Comparison of ENCODE assay signal across 8 cellular contexts in genomic region chr9:94374176-94375056, GRCh38. TPM values are rescaled to one million over a fixed set of nuclear protein-coding genes. Genes with fewer than 3 reads are reported as not detected.
DNase-seq lines count a peak whose midpoint lies in the region; ATAC-seq and TF ChIP-seq lines count a peak whose summit lies in the region.
"Not testable (repeated sequence)": the region's sequence is repeated elsewhere in the genome, so short reads cannot be mapped to it uniquely, and the experiment has no call there.

No MANE protein-coding gene starts in this region.

- H3K4me1 ChIP-seq in suprapubic skin: not testable (repeated sequence)

- peak overlapping the region; percentile 89 for H3K27ac ChIP-seq in suprapubic skin

- peak overlapping the region; percentile 93 for H3K27ac Mint-ChIP-seq in activated naive CD4-positive, alpha-beta T cell treated with anti-CD3 and anti-CD28 coated beads, Interleukin-2, amount 10 ng/mL, durations not matched to agents 7 days and 5 days

- ATAC-seq in HG02610 (IDR thresholded peaks at IDR 0.05; ENCODE audit: unreplicated experiment): peak; percentile 94

- not testable (repeated sequence) for H3K36me3 ChIP-seq in suprapubic skin

- H3K9me3 ChIP-seq in suprapubic skin: not testable (repeated sequence)

- CTCF ChIA-PET in activated naive CD4-positive, alpha-beta T cell treated with anti-CD3 and anti-CD28 coated beads, Interleukin-2, amount 10 ng/mL, durations not matched to agents 7 days and 5 days (lab: Charles Lee): not testable (repeated sequence)

- peaks cover 14% of the 10 kb centered on the region for H3K4me1 Mint-ChIP-seq in activated naive CD4-positive, alpha-beta T cell treated with anti-CD3 and anti-CD28 coated beads, Interleukin-2, amount 10 ng/mL, durations not matched to agents 7 days and 5 days

- H3K4me3 ChIP-seq in suprapubic skin: peak overlapping the region; percentile 58

- H3K36me3 Mint-ChIP-seq in activated naive CD4-positive, alpha-beta T cell treated with anti-CD3 and anti-CD28 coated beads, Interleukin-2, amount 10 ng/mL, durations not matched to agents 7 days and 5 days: not testable (repeated sequence)

- TF ChIP-seq CTCF in GM10266 (IDR thresholded peaks at IDR 0.05; ENCODE audit: control insufficient read depth, insufficient read depth, low read depth, missing control alignments); suprapubic skin (IDR thresholded peaks at IDR 0.05): not testable (repeated sequence)

- not testable (repeated sequence) for H3K27me3 Mint-ChIP-seq in activated naive CD4-positive, alpha-beta T cell treated with anti-CD3 and anti-CD28 coated beads, Interleukin-2, amount 10 ng/mL, durations not matched to agents 7 days and 5 days

- TF ChIP-seq POLR2A in suprapubic skin (IDR thresholded peaks at IDR 0.05): peak; percentile 14 to 49

- 0% methylated on average over 19 of the region's 106 CpGs for WGBS in suprapubic skin

- H3K9me3 Mint-ChIP-seq in activated naive CD4-positive, alpha-beta T cell treated with anti-CD3 and anti-CD28 coated beads, Interleukin-2, amount 10 ng/mL, durations not matched to agents 7 days and 5 days: not testable (repeated sequence)

- TF ChIP-seq EP300 in suprapubic skin (IDR thresholded peaks at IDR 0.05): not testable (repeated sequence)

- H3K4me3 Mint-ChIP-seq in activated naive CD4-positive, alpha-beta T cell treated with anti-CD3 and anti-CD28 coated beads, Interleukin-2, amount 10 ng/mL, durations not matched to agents 7 days and 5 days: peak overlapping the region; percentile 85

- peak; percentile 89 for DNase-seq in GM10266 (ENCODE audit: extremely low spot score)
- DNase-seq in NCI-H1048 (lab: John Stamatoyannopoulos, UW): peak; percentile 54
- DNase-seq in SK-N-DZ (ENCODE audit: low spot score): peak; percentile 84
- DNase-seq in activated naive CD4-positive, alpha-beta T cell treated with anti-CD3 and anti-CD28 coated beads, Interleukin-2, amount 10 ng/mL, durations not matched to agents 7 days and 5 days: peak; percentile 93
- peak; percentile 88 for DNase-seq in globus pallidus (ENCODE audit: low spot score)
- DNase-seq in occipital lobe (lab: John Stamatoyannopoulos, UW): peak; percentile 89
- DNase-seq in suprapubic skin (ENCODE audit: low spot score in 2 of 2): peak; percentile 89 to 93

- not testable (repeated sequence) for H3K27me3 ChIP-seq in suprapubic skin

RNA-seq across cellular contexts. Expression of gene NUTM2F, which starts 46.0 kb away (rescaled TPM):
- 0.05 TPM in 1 of 2 replicates, not detected in the other for polyA plus RNA-seq in SK-N-DZ (2014; cell fraction: cytosol; rRNA removed)
- polyA plus RNA-seq in SK-N-DZ (2014; cell fraction: nucleus; rRNA removed): not detected in 2 replicates
- total RNA-seq in occipital lobe: not detected
- total RNA-seq in suprapubic skin: under 1 TPM in 1 of 4 donors, not detected in 3; 0.24 TPM

Comparison
In these comparisons a context has a peak if more than half of its experiments do, and no peak if none do; other contexts are left out.
1. Peak in every context shown above with its lines: DNase-seq, ATAC-seq, H3K4me3 ChIP-seq and H3K27ac ChIP-seq.